ENCODE assay signal across 10 cellular contexts in the genomic region with DNA sequence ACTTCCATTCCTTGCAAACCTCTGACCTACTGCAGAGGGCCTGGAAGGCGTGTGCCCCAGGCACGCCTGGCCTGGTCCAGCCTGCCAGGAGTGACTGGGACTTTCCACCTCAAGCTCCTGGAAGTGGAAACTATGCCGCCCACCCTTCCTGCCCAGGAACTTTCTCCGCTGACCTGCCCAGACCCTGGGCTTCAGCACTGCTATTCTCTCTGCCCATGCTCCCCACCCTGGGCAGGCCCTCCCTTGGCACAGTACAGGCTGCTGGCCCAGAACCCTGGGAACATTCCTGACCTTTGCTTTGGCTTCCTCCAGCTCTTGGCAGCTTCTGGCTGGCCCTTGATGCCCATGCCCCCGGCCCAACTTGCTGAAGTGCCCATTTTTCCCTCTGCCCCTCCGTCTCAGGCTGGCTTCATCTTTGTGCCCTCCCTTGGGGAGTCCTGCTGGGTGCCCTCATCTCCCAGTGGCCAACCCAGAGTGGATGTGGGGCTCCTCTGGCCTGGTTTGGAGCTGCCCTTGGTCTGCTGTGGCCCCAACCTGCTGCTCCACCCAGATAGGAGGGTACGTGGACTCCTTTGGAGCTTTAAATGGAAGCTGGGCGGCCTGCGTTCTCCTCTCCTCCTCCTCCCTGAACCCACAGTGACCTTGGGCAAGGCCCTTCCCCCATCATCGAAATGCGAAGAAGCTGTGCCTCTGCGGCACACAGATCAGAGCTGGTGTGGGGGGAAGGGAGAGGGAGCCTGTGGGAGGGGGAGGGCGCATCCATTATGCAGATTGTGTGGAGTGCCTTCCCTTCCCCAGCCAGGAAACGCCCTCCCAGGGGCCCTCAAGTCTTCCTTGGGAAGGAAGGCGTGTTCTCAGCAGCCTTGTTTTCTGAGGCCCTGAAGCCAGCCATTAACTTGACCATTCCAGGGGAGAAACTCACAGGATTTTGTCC. TPM values are rescaled to one million over a fixed set of nuclear protein-coding genes. Genes with fewer than 3 reads are reported as not detected.
DNase-seq lines count a peak whose midpoint lies in the region; ATAC-seq, FAIRE-seq and TF ChIP-seq lines count a peak whose summit lies in the region.
"Had no signal": no experiment of that assay in that cellular context is flagged by ENCODE, and none has a peak within 500 bp of the region (broad histone marks: within the 10 kb centered on the region; RNA-seq: fewer than 3 reads in every experiment).

No MANE protein-coding gene starts in this region.

- in situ Hi-C loops in transverse colon (cut with MboI; ENCODE audit: low pct_ligation_motif_present in 1 of 4, low pct_unique_long_range_greater_than_20kb in 1 of 4, low sequenced_read_pairs in 3 of 4), result no loop called here

- H3K27ac Mint-ChIP-seq in stimulated activated effector memory CD8-positive, alpha-beta T cell treated with anti-CD3 and anti-CD28 coated beads, Interleukin-12 subunit alpha, Interleukin-12 subunit beta, amount 100 ng/mL, for 72 hours, result no peak overlapping the region

- WGBS in transverse colon (ENCODE audit: low coverage in 1 of 2), 2 donors, result 65 to 73% methylated on average over 4 to 15 of the region's 15 CpGs

- intact Hi-C loops in transverse colon (cut with DNase I; ENCODE audit: low total_unique reads), result no loop called here

- H3K9me3 ChIP-seq in RWPE2 (ENCODE audit: severe bottlenecking), result no peaks in the 10 kb centered on the region
- H3K9me3 ChIP-seq in transverse colon, result peaks cover 0 to 6% of the 10 kb centered on the region in 2 donors

- no peak overlapping the region for H3K4me3 Mint-ChIP-seq in stimulated activated effector memory CD8-positive, alpha-beta T cell treated with anti-CD3 and anti-CD28 coated beads, Interleukin-12 subunit alpha, Interleukin-12 subunit beta, amount 100 ng/mL, for 72 hours

- ATAC-seq in RWPE2 (ENCODE audit: low read depth), result no peak
- no peak for ATAC-seq in HG03097 (IDR thresholded peaks at IDR 0.05; ENCODE audit: low FRiP score, unreplicated experiment)
- ATAC-seq in stimulated activated effector memory CD8-positive, alpha-beta T cell treated with anti-CD3 and anti-CD28 coated beads, Interleukin-12 subunit alpha, Interleukin-12 subunit beta, amount 100 ng/mL, for 72 hours, result no peak

- no peaks in the 10 kb centered on the region for H3K36me3 ChIP-seq in RWPE2 (ENCODE audit: low read depth)
- no peaks in the 10 kb centered on the region for H3K36me3 ChIP-seq in transverse colon

- no peak for FAIRE-seq in GM12891 (lab: Jason Lieb, UNC)

- H3K27me3 ChIP-seq in RWPE2 (ENCODE audit: insufficient read depth, poor library complexity, severe bottlenecking) (no peaks in the 10 kb centered on the region), transverse colon (no peaks in the 10 kb centered on the region)

- TF ChIP-seq EP300 in transverse colon (IDR thresholded peaks at IDR 0.05; ENCODE audit: low read depth), result no peak

- H3K4me1 Mint-ChIP-seq in stimulated activated effector memory CD8-positive, alpha-beta T cell treated with anti-CD3 and anti-CD28 coated beads, Interleukin-12 subunit alpha, Interleukin-12 subunit beta, amount 100 ng/mL, for 72 hours, result peaks cover 9% of the 10 kb centered on the region

- DNase-seq in RWPE2 (ENCODE audit: low spot score) (peak; percentile 34), fibroblast of the aortic adventitia (ENCODE audit: low read depth) (peak; percentile 81), midbrain (lab: John Stamatoyannopoulos, UW) (peak; percentile 17), transverse colon (no peak), T-helper 9 cell (no peak), GM12891 (ENCODE audit: insufficient read length, low spot score) (no peak)
- DNase-seq in stimulated activated effector memory CD8-positive, alpha-beta T cell treated with anti-CD3 and anti-CD28 coated beads, Interleukin-12 subunit alpha, Interleukin-12 subunit beta, amount 100 ng/mL, for 72 hours (ENCODE audit: low spot score in 2 of 2), result no peak
- DNase-seq: amniotic stem cell, NCI-H1417 had no signal

- TF ChIP-seq CTCF in RWPE2 (IDR thresholded peaks at IDR 0.05; ENCODE audit: poor library complexity, severe bottlenecking), result no peak
- TF ChIP-seq CTCF in fibroblast of the aortic adventitia (IDR thresholded peaks at IDR 0.05; ENCODE audit: insufficient read depth, low read length), result no peak
- no peak for TF ChIP-seq CTCF in transverse colon (IDR thresholded peaks at IDR 0.05)

- H3K4me1 ChIP-seq in RWPE2 (ENCODE audit: insufficient read depth, poor library complexity, severe bottlenecking) (peaks cover 10% of the 10 kb centered on the region), transverse colon (peaks cover 0 to 27% (median 11%) of the 10 kb centered on the region in 4 donors)

- H3K27ac ChIP-seq in RWPE2 (ENCODE audit: poor library complexity, severe bottlenecking) (no peak overlapping the region), transverse colon (peak overlapping the region; percentile 50 to 69 (median 61))

- H3K9me3 Mint-ChIP-seq in stimulated activated effector memory CD8-positive, alpha-beta T cell treated with anti-CD3 and anti-CD28 coated beads, Interleukin-12 subunit alpha, Interleukin-12 subunit beta, amount 100 ng/mL, for 72 hours, result peaks cover 9% of the 10 kb centered on the region

- H3K36me3 Mint-ChIP-seq in stimulated activated effector memory CD8-positive, alpha-beta T cell treated with anti-CD3 and anti-CD28 coated beads, Interleukin-12 subunit alpha, Interleukin-12 subunit beta, amount 100 ng/mL, for 72 hours, result no peaks in the 10 kb centered on the region

- H3K4me3 ChIP-seq in RWPE2 (ENCODE audit: severe bottlenecking), result no peak overlapping the region
- no peak overlapping the region for H3K4me3 ChIP-seq in fibroblast of the aortic adventitia (ENCODE audit: low read depth, low read length)
- no peak overlapping the region for H3K4me3 ChIP-seq in transverse colon

- no peak for TF ChIP-seq POLR2A in transverse colon (IDR thresholded peaks at IDR 0.05)
- no peak for TF ChIP-seq POLR2A in GM12891 (IDR thresholded peaks at IDR 0.05; ENCODE audit: low read depth, low read length)

TF ChIP-seq in GM12891, 5 proteins besides CTCF, POLR2A, EP300 and RAD21:
- TF ChIP-seq POLR2AphosphoS5 (IDR thresholded peaks at IDR 0.05; ENCODE audit: low read depth, low read length), result no peak
- TF ChIP-seq POU2F2 (IDR thresholded peaks at IDR 0.05; ENCODE audit: low read depth, low read length), result no peak
- TF ChIP-seq PAX5 (IDR thresholded peaks at IDR 0.05; ENCODE audit: insufficient read depth, low read length, severe bottlenecking), result no peak
- TF ChIP-seq SPI1 (IDR thresholded peaks at IDR 0.05; ENCODE audit: low read depth, low read length), result no peak
- TF ChIP-seq TAF1 (IDR thresholded peaks at IDR 0.05; ENCODE audit: low read depth, low read length), result no peak

RNA-seq across cellular contexts. Expression of a gene that starts 3.4 kb away (rescaled TPM):
- total RNA-seq in fibroblast of the aortic adventitia (ENCODE audit: low replicate concordance), result 5.1 and 5.4 TPM in 2 replicates
- 10 to 100 TPM in 1 of 4 donors, 1 to 10 TPM in 3; 1.1 to 25.3 (median 8.1) TPM for total RNA-seq in transverse colon
- 0.50 TPM for polyA plus RNA-seq in GM12891 (2012; ENCODE audit: low read depth, missing spikeins)

RNA-seq across cellular contexts. Expression of a gene that starts 4.4 kb away (rescaled TPM):
- total RNA-seq in fibroblast of the aortic adventitia (ENCODE audit: low replicate concordance) (2.8 and 18.2 TPM in 2 replicates), transverse colon (1 to 10 TPM in 2 of 4 donors, not detected in 2; 7.4 to 7.5 TPM)
- 1.1 TPM for polyA plus RNA-seq in GM12891 (2012; ENCODE audit: low read depth, missing spikeins)

RNA-seq across cellular contexts. Expression of a gene that starts 14.3 kb away (rescaled TPM):
- 37.8 and 48.4 TPM in 2 replicates for total RNA-seq in fibroblast of the aortic adventitia (ENCODE audit: low replicate concordance)
- total RNA-seq in transverse colon, result 100 to 1,000 TPM in 2 of 4 donors, 10 to 100 TPM in 2; 35.0 to 194 (median 117) TPM
- polyA plus RNA-seq in GM12891 (2012; ENCODE audit: low read depth, missing spikeins), result 2.1 TPM

Comparison
In these comparisons a context has a peak if more than half of its experiments do, and no peak if none do; other contexts are left out.
1. DNase-seq: peak in RWPE2 (single experiment), fibroblast of the aortic adventitia (single experiment) and midbrain (single experiment); none in transverse colon (single experiment), T-helper 9 cell (single experiment), GM12891 (single experiment) and stimulated activated effector memory CD8-positive, alpha-beta T cell treated with anti-CD3 and anti-CD28 coated beads, Interleukin-12 subunit alpha, Interleukin-12 subunit beta, amount 100 ng/mL, for 72 hours (0 of 2).